Comparison of ENCODE assay signal across 11 cellular contexts in genomic region chr17:73798111-73798748, GRCh38.
DNase-seq lines count a peak whose midpoint lies in the region; ATAC-seq and TF ChIP-seq lines count a peak whose summit lies in the region.
"Had no signal": no experiment of that assay in that cellular context is flagged by ENCODE, and none has a peak within 500 bp of the region (broad histone marks: within the 10 kb centered on the region; RNA-seq: fewer than 3 reads in every experiment).

No MANE protein-coding gene starts in this region.

- ATAC-seq in GM21390 (IDR thresholded peaks at IDR 0.05; ENCODE audit: unreplicated experiment), result no peak

- H3K9ac ChIP-seq in liver (ENCODE audit: low read depth in 1 of 2, low read length in 2 of 2), result peak overlapping the region in 1 of 2 donors; percentile 73

- H3K4me1 ChIP-seq in liver (ENCODE audit: control insufficient read depth in 4 of 4, insufficient read depth in 4 of 4, low read length in 3 of 4), result peaks cover 15 to 55% (median 39%) of the 10 kb centered on the region in 4 donors

- H3K9me3 ChIP-seq in liver (ENCODE audit: control insufficient read depth in 4 of 4, low read length in 3 of 4), result peaks cover 0 to 4% (median 1%) of the 10 kb centered on the region in 4 donors

- no peaks in the 10 kb centered on the region for H3K27me3 ChIP-seq in liver (ENCODE audit: control insufficient read depth in 4 of 4, insufficient read depth in 4 of 4, low read length in 3 of 4)

- TF ChIP-seq CTCF in astrocyte of the cerebellum (IDR thresholded peaks at IDR 0.05; ENCODE audit: low read depth, low read length, missing control alignments) (no peak), liver (IDR thresholded peaks at IDR 0.05; ENCODE audit: low read depth, low read length, missing input control) (no peak)

- no peak overlapping the region for H3K4me3 ChIP-seq in astrocyte of the cerebellum (ENCODE audit: low read depth, low read length)
- H3K4me3 ChIP-seq in liver (ENCODE audit: low read depth in 1 of 3, low read length in 3 of 3), result no peak overlapping the region

- H3K36me3 ChIP-seq in liver (ENCODE audit: control insufficient read depth in 4 of 4, insufficient read depth in 3 of 4, low read depth in 1 of 4, low read length in 3 of 4), result no peaks in the 10 kb centered on the region

- in situ Hi-C loops in astrocyte of the cerebellum (cut with HindIII; ENCODE audit: low sequenced_read_pairs), result no loop called here

- WGBS in liver, result 23% methylated on average over 7 of the region's 7 CpGs

- peak overlapping the region; percentile 88 to 89 for H3K27ac ChIP-seq in liver (ENCODE audit: low read depth in 1 of 2, low read length in 2 of 2)
- H3K27ac ChIP-seq: HL-60 had no signal

- TF ChIP-seq RAD21 in liver (IDR thresholded peaks at IDR 0.05), result peak; percentile 62 to 70

- peak; percentile 71 for DNase-seq in AG20443 (ENCODE audit: low spot score)
- peak; percentile 43 for DNase-seq in LoVo (ENCODE audit: low spot score)
- DNase-seq in astrocyte of the cerebellum (ENCODE audit: low read depth), result peak; percentile 94
- DNase-seq in stimulated activated CD4-positive, alpha-beta T cell treated with anti-CD3 and anti-CD28 coated beads, Interleukin-4, amount 100 ng/mL, for 4 hours, result no peak
- DNase-seq in activated CD8-positive, alpha-beta memory T cell treated with anti-CD3 and anti-CD28 coated beads, Interleukin-2, amount 50 U/mL, for 48 hours, result no peak
- DNase-seq in GM19240 (ENCODE audit: insufficient read length, low spot score), result no peak
- DNase-seq: activated CD4-positive, alpha-beta T cell treated with anti-CD3 and anti-CD28 coated beads for 4 hours; stimulated activated naive CD4-positive, alpha-beta T cell treated with Interleukin-2 at 50 U/mL for 16 hours had no signal

TF ChIP-seq in liver, 16 proteins besides CTCF, POLR2A, EP300 and RAD21:
- TF ChIP-seq MAX (IDR thresholded peaks at IDR 0.05) (peak; percentile 87), RXRA (IDR thresholded peaks at IDR 0.05) (peak; percentile 84 to 97), FOXA1 (IDR thresholded peaks at IDR 0.05) (peak; percentile 97), ZBTB33 (IDR thresholded peaks at IDR 0.05) (peak; percentile 94), SP1 (IDR thresholded peaks at IDR 0.05) (peak; percentile 98), YY1 (IDR thresholded peaks at IDR 0.05) (peak; percentile 81), REST (IDR thresholded peaks at IDR 0.05) (peak; percentile 98), HNF4A (conservative IDR thresholded peaks at IDR 0.05) (peak; percentile 98), ATF3 (IDR thresholded peaks at IDR 0.05) (peak; percentile 19), FOXA2 (IDR thresholded peaks at IDR 0.05) (peak; percentile 99), EGR1 (IDR thresholded peaks at IDR 0.05; ENCODE audit: low read depth in 2 of 2) (peak in 1 of 2 donors; percentile 67), HNF4G (IDR thresholded peaks at IDR 0.05) (peak; percentile 95), JUND (IDR thresholded peaks at IDR 0.05) (peak; percentile 90 to 91), TAF1 (conservative IDR thresholded peaks at IDR 0.05) (peak; percentile 28), NR2F2 (IDR thresholded peaks at IDR 0.05) (no peak), GABPA (IDR thresholded peaks at IDR 0.05 in 1 of 2, conservative IDR thresholded peaks at IDR 0.05 in 1 of 2) (peak in 1 of 2 donors; percentile 30)

Comparison
In these comparisons a context has a peak if more than half of its experiments do, and no peak if none do; other contexts are left out.
1. DNase-seq: peak in AG20443 (single experiment), LoVo (single experiment) and astrocyte of the cerebellum (single experiment); none in stimulated activated CD4-positive, alpha-beta T cell treated with anti-CD3 and anti-CD28 coated beads, Interleukin-4, amount 100 ng/mL, for 4 hours (0 of 2), activated CD8-positive, alpha-beta memory T cell treated with anti-CD3 and anti-CD28 coated beads, Interleukin-2, amount 50 U/mL, for 48 hours (single experiment) and GM19240 (single experiment).